Comparison of ENCODE assay signal across 9 cellular contexts in the genomic region with DNA sequence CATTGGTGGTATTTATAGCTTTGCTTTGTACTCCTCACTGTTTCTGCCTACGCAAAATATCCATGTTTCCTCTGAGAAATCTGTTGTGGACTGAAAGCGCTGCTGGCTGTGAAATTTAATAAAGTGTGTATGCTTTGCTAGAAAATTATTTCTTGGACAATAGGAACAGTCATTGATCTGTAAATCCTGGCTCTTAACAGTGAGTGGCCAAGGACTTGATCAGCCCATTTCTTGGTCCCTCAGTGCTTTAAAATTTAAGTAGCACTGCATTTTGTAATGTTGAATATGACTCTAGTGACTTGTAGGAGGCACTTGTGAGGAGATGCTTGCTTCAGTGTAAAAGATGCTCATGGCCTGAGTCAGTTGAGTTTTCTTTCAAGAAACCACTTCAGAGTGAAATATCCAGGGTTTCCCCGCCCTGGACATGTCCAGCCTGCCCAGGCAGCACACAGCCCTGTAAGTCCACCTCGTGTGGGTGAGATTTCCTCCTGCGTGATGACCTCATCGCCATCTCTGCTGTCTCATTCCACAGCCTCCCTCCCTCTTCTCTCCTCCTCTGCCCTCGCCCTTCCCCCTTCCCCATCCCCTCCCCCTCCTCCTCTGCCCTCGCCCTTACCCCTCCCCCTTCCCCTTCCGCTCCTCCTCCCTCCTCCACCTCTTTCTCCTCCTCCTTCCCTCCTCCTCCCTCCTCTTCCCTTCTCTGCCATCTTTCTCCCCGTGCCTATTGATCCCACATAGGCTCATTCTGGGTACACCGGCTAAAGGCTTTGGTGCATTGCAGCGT. TPM values are rescaled to one million over a fixed set of nuclear protein-coding genes. Genes with fewer than 3 reads are reported as not detected.
DNase-seq lines count a peak whose midpoint lies in the region; ATAC-seq, FAIRE-seq and TF ChIP-seq lines count a peak whose summit lies in the region.
"Had no signal": no experiment of that assay in that cellular context is flagged by ENCODE, and none has a peak within 500 bp of the region (broad histone marks: within the 10 kb centered on the region; RNA-seq: fewer than 3 reads in every experiment).

No MANE protein-coding gene starts in this region.

- ATAC-seq in HCT116 = peak; percentile 43; the same call in 1 of the 2 replicates
- peak; percentile 64 for ATAC-seq in gastroesophageal sphincter
- no peak for ATAC-seq in HG03571 (IDR thresholded peaks at IDR 0.05; ENCODE audit: unreplicated experiment)
- ATAC-seq in HG03432 (IDR thresholded peaks at IDR 0.05; ENCODE audit: unreplicated experiment) = no peak
- ATAC-seq: Panc1 had no signal

- no peaks in the 10 kb centered on the region for H4K20me1 ChIP-seq in HCT116 (ENCODE audit: insufficient read depth)

- H3K9ac ChIP-seq in HCT116 (ENCODE audit: low read length) = no peak overlapping the region
- H3K9ac ChIP-seq in kidney (ENCODE audit: low read length in 2 of 2) = no peak overlapping the region

- no peak overlapping the region for H2AFZ ChIP-seq in HCT116 (ENCODE audit: low read depth, low read length, poor library complexity, severe bottlenecking)

- RAD21 ChIA-PET in HCT116 (lab: Charles Lee; ENCODE audit: low non-redundant PET in 1 of 2, low total read pairs in 2 of 2, uncharacterized antibody in 2 of 2, unreplicated experiment in 2 of 2) = no interaction called here

- no TSS peak for BruUV-seq in HCT116 (replicated peaks; lab: Mats Ljungman, UMichigan)

- no peaks in the 10 kb centered on the region for H3K9me2 ChIP-seq in HCT116 (ENCODE audit: insufficient read depth)

- POLR2A ChIA-PET in HCT116 (lab: Charles Lee) = no interaction called here

- H3K4me3 ChIP-seq in HCT116 (replicated peaks in 1 of 2; ENCODE audit: low read depth in 1 of 2, low read length in 2 of 2) (no peak overlapping the region), gastroesophageal sphincter (no peak overlapping the region), kidney (ENCODE audit: low read length in 2 of 2) (no peak overlapping the region)

- DNase-seq in HCT116 (ENCODE audit: low read depth, low spot score) = no peak
- DNase-seq in T1000 (lab: John Stamatoyannopoulos, UW) = peak; percentile 50
- DNase-seq in pulmonary artery endothelial cell (ENCODE audit: low read depth, low spot score) = peak; percentile 59
- no peak for DNase-seq in NCI-H526 treated with DMSO at 0.1 percent for 48 hours (lab: John Stamatoyannopoulos, UW)
- no peak for DNase-seq in kidney

- H3K4me2 ChIP-seq in HCT116 (ENCODE audit: low read length) = peak overlapping the region; percentile 7; the same call in 1 of the 2 replicates

- WGBS in gastroesophageal sphincter (ENCODE audit: low coverage in 1 of 2), 2 donors = 34 to 45% methylated on average over 6 to 8 of the region's 12 CpGs

- no peak for FAIRE-seq in kidney (lab: Jason Lieb, UNC)

- H3K4me1 ChIP-seq in HCT116 (ENCODE audit: control insufficient read depth in 1 of 2, insufficient read depth in 2 of 2, low read length in 2 of 2) (peaks cover 0 to 17% of the 10 kb centered on the region in 2 experiments; a peak in 2 of 4 replicates), gastroesophageal sphincter (peaks cover 0 to 35% (median 10%) of the 10 kb centered on the region in 3 donors), kidney (ENCODE audit: control insufficient read depth in 1 of 2, insufficient read depth in 1 of 2, low read depth in 1 of 2, low read length in 2 of 2) (peaks cover 0 to 9% of the 10 kb centered on the region in 2 donors)

- H3K27ac ChIP-seq in HCT116 (ENCODE audit: low read depth, low read length) (no peak overlapping the region), gastroesophageal sphincter (peak overlapping the region; percentile 37 to 81 (median 72)), kidney (ENCODE audit: low read depth in 2 of 2, low read length in 2 of 2) (no peak overlapping the region)

- TF ChIP-seq POLR2A in HCT116 (IDR thresholded peaks at IDR 0.05; ENCODE audit: borderline replicate concordance, extremely low read depth, insufficient read depth, insufficient read length) = no peak
- no peak for TF ChIP-seq POLR2A in gastroesophageal sphincter (IDR thresholded peaks at IDR 0.05)

- no peaks in the 10 kb centered on the region for H3K36me3 ChIP-seq in HCT116 (ENCODE audit: control insufficient read depth in 1 of 2, insufficient read depth in 2 of 2, low read length in 2 of 2)
- H3K36me3 ChIP-seq in gastroesophageal sphincter = peaks cover 0 to 42% of the 10 kb centered on the region in 2 donors
- no peaks in the 10 kb centered on the region for H3K36me3 ChIP-seq in kidney (ENCODE audit: control insufficient read depth in 1 of 2, insufficient read depth in 2 of 2, low read length in 2 of 2)

- no peak for TF ChIP-seq EP300 in gastroesophageal sphincter (IDR thresholded peaks at IDR 0.05)

- TF ChIP-seq CTCF in HCT116 (IDR thresholded peaks at IDR 0.05 in 2 of 3, conservative IDR thresholded peaks at IDR 0.05 in 1 of 3; ENCODE audit: borderline replicate concordance in 1 of 3, insufficient read depth in 1 of 3, low read depth in 2 of 3, low read length in 2 of 3) = no peak
- no peak for TF ChIP-seq CTCF in gastroesophageal sphincter (IDR thresholded peaks at IDR 0.05)
- no peak for TF ChIP-seq CTCF in kidney (IDR thresholded peaks at IDR 0.05; ENCODE audit: borderline replicate concordance, extremely low read depth, insufficient read depth)

- H3K9me3 ChIP-seq in HCT116 (ENCODE audit: control insufficient read depth in 1 of 2, insufficient read depth in 1 of 2, low read depth in 1 of 2, low read length in 2 of 2) (no peaks in the 10 kb centered on the region), gastroesophageal sphincter (no peaks in the 10 kb centered on the region), kidney (ENCODE audit: control insufficient read depth in 1 of 2, low read length in 2 of 2) (no peaks in the 10 kb centered on the region)

- CTCF ChIA-PET in HCT116 (lab: Charles Lee) = no interaction called here

- H3K27me3 ChIP-seq in HCT116 (ENCODE audit: insufficient read depth, low read length) (peaks cover 2% of the 10 kb centered on the region; the same call in 1 of the 2 replicates), gastroesophageal sphincter (no peaks in the 10 kb centered on the region)

- TF ChIP-seq RAD21 in HCT116 (IDR thresholded peaks at IDR 0.05; ENCODE audit: low read depth) = no peak

- intact Hi-C loops in HCT116 (cut with micrococcal nuclease) (no loop called here), kidney (cut with DNase I) (no loop called here)

- H3K79me2 ChIP-seq in HCT116 (ENCODE audit: insufficient read depth, low read length) = no peaks in the 10 kb centered on the region

TF ChIP-seq in HCT116, 20 proteins besides CTCF, POLR2A, EP300 and RAD21:
- TF ChIP-seq POLR2AphosphoS5 (IDR thresholded peaks at IDR 0.05; ENCODE audit: low read depth, low read length) (no peak), ELF1 (IDR thresholded peaks at IDR 0.05; ENCODE audit: borderline replicate concordance, low read depth) (no peak), ZNF274 (IDR thresholded peaks at IDR 0.05; ENCODE audit: low read depth, low read length) (no peak), SRF (IDR thresholded peaks at IDR 0.05; ENCODE audit: low read depth) (no peak), EGR1 (IDR thresholded peaks at IDR 0.05; ENCODE audit: low read depth) (no peak), FOSL1 (IDR thresholded peaks at IDR 0.05; ENCODE audit: low read depth) (no peak), ZFX (IDR thresholded peaks at IDR 0.05) (no peak), SIN3A (IDR thresholded peaks at IDR 0.05; ENCODE audit: low read depth) (no peak), JUND (IDR thresholded peaks at IDR 0.05) (no peak), EZH2phosphoT487 (IDR thresholded peaks at IDR 0.05; ENCODE audit: borderline replicate concordance) (no peak), EZH2 (IDR thresholded peaks at IDR 0.05) (no peak)
- TF ChIP-seq, protein P1, sequence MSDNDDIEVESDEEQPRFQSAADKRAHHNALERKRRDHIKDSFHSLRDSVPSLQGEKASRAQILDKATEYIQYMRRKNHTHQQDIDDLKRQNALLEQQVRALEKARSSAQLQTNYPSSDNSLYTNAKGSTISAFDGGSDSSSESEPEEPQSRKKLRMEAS (IDR thresholded peaks at IDR 0.05) = no peak
- TF ChIP-seq, protein P2, sequence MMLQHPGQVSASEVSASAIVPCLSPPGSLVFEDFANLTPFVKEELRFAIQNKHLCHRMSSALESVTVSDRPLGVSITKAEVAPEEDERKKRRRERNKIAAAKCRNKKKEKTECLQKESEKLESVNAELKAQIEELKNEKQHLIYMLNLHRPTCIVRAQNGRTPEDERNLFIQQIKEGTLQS (IDR thresholded peaks at IDR 0.05) = no peak

RNA-seq across cellular contexts. Expression of gene NCS1, which starts 34.1 kb away (rescaled TPM):
- total RNA-seq in HCT116 (2021; ENCODE audit: unreplicated experiment) (68.7 TPM), gastroesophageal sphincter (100 to 1,000 TPM; 105 to 231 (median 127) TPM), pulmonary artery endothelial cell (40.5 and 44.1 TPM in 2 replicates), kidney (37.4 TPM)
- polyA plus RNA-seq in HCT116 (2012) = 26.6 and 30.0 TPM in 2 replicates
- 27.7 TPM for polyA plus RNA-seq in kidney (ENCODE audit: insufficient read depth, low read depth, low replicate concordance)

Comparison
In these comparisons a context has a peak if more than half of its experiments do, and no peak if none do; other contexts are left out.
1. ATAC-seq: peak in HCT116 (single experiment) and gastroesophageal sphincter (single experiment); none in HG03571 (single experiment) and HG03432 (single experiment).
2. DNase-seq: peak in T1000 (single experiment) and pulmonary artery endothelial cell (single experiment); none in HCT116 (single experiment), NCI-H526 treated with DMSO at 0.1 percent for 48 hours (single experiment) and kidney (single experiment).
3. H3K27ac ChIP-seq: peak in gastroesophageal sphincter (4 of 4); none in HCT116 (single experiment) and kidney (0 of 2).